ENCODE assay signal across 1 cellular context in genomic region chr15:74200871-74201419, GRCh38.
TF ChIP-seq lines count a peak whose summit lies in the region.

No MANE protein-coding gene starts in this region.

TF ChIP-seq in WTC11, 78 proteins besides CTCF, POLR2A, EP300 and RAD21 (continued from another document):
- no peak for TF ChIP-seq ARID4B (CRISPR knock-in tag; IDR thresholded peaks at IDR 0.05; ENCODE audit: borderline replicate concordance)
- TF ChIP-seq ATF6 (CRISPR knock-in tag; IDR thresholded peaks at IDR 0.05), result no peak
- no peak for TF ChIP-seq ETV6 (CRISPR knock-in tag; IDR thresholded peaks at IDR 0.05)
- no peak for TF ChIP-seq NR2C2 (CRISPR knock-in tag; IDR thresholded peaks at IDR 0.05)
- no peak for TF ChIP-seq MYBL2 (CRISPR knock-in tag; IDR thresholded peaks at IDR 0.05)
- no peak for TF ChIP-seq GRHL2 (CRISPR knock-in tag; IDR thresholded peaks at IDR 0.05; ENCODE audit: insufficient replicate concordance, severe bottlenecking)
- no peak for TF ChIP-seq HMGA2 (CRISPR knock-in tag; IDR thresholded peaks at IDR 0.05)
- no peak for TF ChIP-seq ZNF138 (CRISPR knock-in tag; conservative IDR thresholded peaks at IDR 0.05)
- no peak for TF ChIP-seq ZNF263 (CRISPR knock-in tag; IDR thresholded peaks at IDR 0.05; ENCODE audit: low read depth)
- no peak for TF ChIP-seq TEAD4 (CRISPR knock-in tag; IDR thresholded peaks at IDR 0.05)
- no peak for TF ChIP-seq CREM (CRISPR knock-in tag; IDR thresholded peaks at IDR 0.05)
- no peak for TF ChIP-seq CDX4 (CRISPR knock-in tag; IDR thresholded peaks at IDR 0.05; ENCODE audit: borderline replicate concordance)
- TF ChIP-seq SMAD4 (CRISPR knock-in tag; IDR thresholded peaks at IDR 0.05), result no peak
